In genomic region chr11:63918576-63919171, GRCh38 we compare ENCODE assay signal across 8 cellular contexts. TPM values are rescaled to one million over a fixed set of nuclear protein-coding genes. Genes with fewer than 3 reads are reported as not detected.
DNase-seq lines count a peak whose midpoint lies in the region; ATAC-seq and TF ChIP-seq lines count a peak whose summit lies in the region.

No MANE protein-coding gene starts in this region.

- no peak overlapping the region for H3K9ac ChIP-seq in SK-N-SH
- peak overlapping the region; percentile 93 for H3K9ac ChIP-seq in iPS-20b (ENCODE audit: low read depth, low read length)

- no peaks in the 10 kb centered on the region for H3K36me3 ChIP-seq in SK-N-SH (replicated peaks in 1 of 2; ENCODE audit: control insufficient read depth in 1 of 2, insufficient read depth in 2 of 2, low read length in 1 of 2)
- H3K36me3 ChIP-seq in iPS-20b (ENCODE audit: insufficient read depth, low read depth, low read length): peaks cover 15% of the 10 kb centered on the region

- no peaks in the 10 kb centered on the region for H3F3A ChIP-seq in SK-N-SH (replicated peaks; ENCODE audit: insufficient read depth)

- no peak for ATAC-seq in SK-N-SH treated with all-trans-retinoic acid at 6 μM for 48 hours
- no peak for ATAC-seq in T-cell (replicated peaks in 1 of 4)
- no peak for ATAC-seq in HG03175 (IDR thresholded peaks at IDR 0.05; ENCODE audit: unreplicated experiment)

- peak overlapping the region; percentile 14 to 82 (median 17) for H3K4me3 Mint-ChIP-seq in T-cell

- POLR2A ChIA-PET in SK-N-SH (lab: Yijun Ruan, JAX) (interaction anchor here (1.5 to 1.9 kb wide), 4 partner anchors 9 to 1077 kb away, joined by 4 to 14 read pairs (median 10); partner anchors contain the start of gene NAA40), T-cell (lab: Charles Lee) (no interaction called here)

- H3K9me2 ChIP-seq in SK-N-SH: no peaks in the 10 kb centered on the region

- TF ChIP-seq RAD21 in SK-N-SH (IDR thresholded peaks at IDR 0.05; ENCODE audit: low read length): no peak

- peak overlapping the region; percentile 11 to 52 for H3K27ac Mint-ChIP-seq in T-cell

- H3K4me1 ChIP-seq in SK-N-SH (ENCODE audit: control insufficient read depth in 1 of 2, insufficient read depth in 2 of 2, low read depth in 1 of 2, low read length in 1 of 2) (peaks cover 4 to 44% of the 10 kb centered on the region in 2 experiments; a peak in 3 of 4 replicates), iPS-20b (ENCODE audit: insufficient read depth, low read length) (peaks cover 23% of the 10 kb centered on the region)

- no peak overlapping the region for H3K4me2 ChIP-seq in SK-N-SH

- WGBS in SK-N-SH (ENCODE audit: low lambda C conversion rate): 85% methylated on average over 6 of the region's 8 CpGs

- TF ChIP-seq CTCF in SK-N-SH (IDR thresholded peaks at IDR 0.05): no peak

- H3K4me3 ChIP-seq in SK-N-SH (ENCODE audit: low read depth in 2 of 2, low read length in 1 of 2): no peak overlapping the region
- H3K4me3 ChIP-seq in iPS-20b (ENCODE audit: low read length): peak overlapping the region; percentile 74

- H3K9me3 ChIP-seq in SK-N-SH (no peaks in the 10 kb centered on the region), iPS-20b (ENCODE audit: insufficient read depth, low read depth, low read length) (no peaks in the 10 kb centered on the region)

- H3K79me2 ChIP-seq in SK-N-SH (ENCODE audit: insufficient read depth): no peaks in the 10 kb centered on the region

- no peaks in the 10 kb centered on the region for H3K27me3 ChIP-seq in SK-N-SH (ENCODE audit: insufficient read depth)
- H3K27me3 ChIP-seq in iPS-20b (ENCODE audit: insufficient read depth, low read length): no peaks in the 10 kb centered on the region; the same call in 1 of the 2 replicates

- no peak overlapping the region for H2AFZ ChIP-seq in SK-N-SH (ENCODE audit: low read depth)

- peaks cover 15 to 26% (median 17%) of the 10 kb centered on the region in 3 donors for H3K4me1 Mint-ChIP-seq in T-cell

- H3K27ac ChIP-seq in SK-N-SH (ENCODE audit: low read depth in 2 of 2, low read length in 1 of 2): peak overlapping the region in 1 of 2 experiments; percentile 98; a peak in 2 of 4 replicates
- peak overlapping the region; percentile 100 for H3K27ac ChIP-seq in iPS-20b (ENCODE audit: low read length)
- H3K27ac ChIP-seq in substantia nigra (ENCODE audit: low read depth, low read length, poor library complexity, severe bottlenecking): peak overlapping the region; percentile 97

- no peaks in the 10 kb centered on the region for H3K27me3 Mint-ChIP-seq in T-cell

- H3K9me3 Mint-ChIP-seq in T-cell: no peaks in the 10 kb centered on the region

- no peaks in the 10 kb centered on the region for H3K36me3 Mint-ChIP-seq in T-cell

- TF ChIP-seq EP300 in SK-N-SH (IDR thresholded peaks at IDR 0.05; ENCODE audit: borderline replicate concordance in 1 of 2, low read depth in 1 of 2, low read length in 1 of 2): no peak

- H4K20me1 ChIP-seq in SK-N-SH (ENCODE audit: insufficient read depth): no peaks in the 10 kb centered on the region

- peak; percentile 56 for DNase-seq in SK-N-SH
- DNase-seq in T-cell: no peak
- peak in 10 of 49 donors; percentile 29 to 66 (median 52) for DNase-seq in substantia nigra (lab: John Stamatoyannopoulos, UW)
- no peak for DNase-seq in NOMO-1 treated with dmso at 0.1 percent for 144 hours (lab: John Stamatoyannopoulos, UW; ENCODE audit: unreplicated experiment)
- no peak for DNase-seq in epidermal melanocyte (ENCODE audit: insufficient read length, low spot score)

- CTCF ChIA-PET in SK-N-SH (lab: Yijun Ruan, JAX) (interaction anchor here (1.8 to 6.7 kb wide), 4 partner anchors 16 to 229 kb away, joined by 6 to 113 read pairs (median 26); partner anchors contain the start of gene MARK2), T-cell (lab: Charles Lee) (no interaction called here)

TF ChIP-seq in SK-N-SH, 30 proteins besides CTCF, POLR2A, EP300 and RAD21 (continues in another document):
- no peak for TF ChIP-seq USF2 (IDR thresholded peaks at IDR 0.05; ENCODE audit: borderline replicate concordance, low read depth, low read length)
- no peak for TF ChIP-seq PBX3 (IDR thresholded peaks at IDR 0.05)
- no peak for TF ChIP-seq NRF1 (IDR thresholded peaks at IDR 0.05; ENCODE audit: low read depth, low read length)
- no peak for TF ChIP-seq EZH2phosphoT487 (IDR thresholded peaks at IDR 0.05; ENCODE audit: borderline replicate concordance, low read depth)
- TF ChIP-seq POLR2AphosphoS5 (IDR thresholded peaks at IDR 0.05; ENCODE audit: low read depth, low read length): no peak
- TF ChIP-seq YY1 (IDR thresholded peaks at IDR 0.05; ENCODE audit: low read depth): no peak
- TF ChIP-seq FOXJ3 (CRISPR knock-in tag; IDR thresholded peaks at IDR 0.05): no peak
- no peak for TF ChIP-seq ELF1 (IDR thresholded peaks at IDR 0.05)
- TF ChIP-seq MAX (IDR thresholded peaks at IDR 0.05; ENCODE audit: low read depth): no peak
- TF ChIP-seq JUND (IDR thresholded peaks at IDR 0.05): no peak
- TF ChIP-seq SIN3A (IDR thresholded peaks at IDR 0.05; ENCODE audit: borderline replicate concordance, low read depth, low read length): no peak
- TF ChIP-seq FOXM1 (IDR thresholded peaks at IDR 0.05; ENCODE audit: low read depth): no peak

TF ChIP-seq in SK-N-SH treated with all-trans-retinoic acid at 6 μM for 48 hours, 23 proteins besides CTCF, POLR2A, EP300 and RAD21 (continues in another document):
- TF ChIP-seq CREB5 (CRISPR knock-in tag; IDR thresholded peaks at IDR 0.05; ENCODE audit: low read depth): no peak
- TF ChIP-seq TOX (CRISPR knock-in tag; IDR thresholded peaks at IDR 0.05; ENCODE audit: borderline replicate concordance): no peak
- TF ChIP-seq TCF4 (CRISPR knock-in tag; IDR thresholded peaks at IDR 0.05; ENCODE audit: borderline replicate concordance): no peak
- no peak for TF ChIP-seq ZC3H10 (CRISPR knock-in tag; IDR thresholded peaks at IDR 0.05)
- TF ChIP-seq TSHZ2 (CRISPR knock-in tag; IDR thresholded peaks at IDR 0.05): no peak
- no peak for TF ChIP-seq OSR1 (CRISPR knock-in tag; IDR thresholded peaks at IDR 0.05)
- TF ChIP-seq CSRNP3 (CRISPR knock-in tag; IDR thresholded peaks at IDR 0.05): no peak

RNA-seq across cellular contexts. Expression of gene RCOR2, which starts 1.7 kb away (rescaled TPM):
- 1.1 and 1.4 TPM in 2 replicates for polyA plus RNA-seq in SK-N-SH (2012; rRNA removed)
- polyA plus RNA-seq in SK-N-SH (2012; cell fraction: cytosol; rRNA removed): 0.85 and 1.4 TPM in 2 replicates
- polyA plus RNA-seq in SK-N-SH (2012; cell fraction: nucleus; rRNA removed): 1.8 and 2.6 TPM in 2 replicates
- total RNA-seq in T-cell: under 1 TPM in 3 of 5 donors, not detected in 2; 0.09 to 0.26 (median 0.10) TPM

RNA-seq across cellular contexts. Expression of gene NAA40, which starts 20.1 kb away (rescaled TPM):
- polyA plus RNA-seq in SK-N-SH (2012; rRNA removed): 33.0 and 36.3 TPM in 2 replicates
- polyA plus RNA-seq in SK-N-SH (2012; cell fraction: cytosol; rRNA removed): 21.4 and 26.3 TPM in 2 replicates
- 137 and 147 TPM in 2 replicates for polyA plus RNA-seq in SK-N-SH (2012; cell fraction: nucleus; rRNA removed)
- total RNA-seq in T-cell: 10 to 100 TPM; 19.0 to 27.5 (median 23.5) TPM

RNA-seq across cellular contexts. Expression of gene COX8A, which starts 55.7 kb away (rescaled TPM):
- 597 and 824 TPM in 2 replicates for polyA plus RNA-seq in SK-N-SH (2012; rRNA removed)
- 313 and 507 TPM in 2 replicates for polyA plus RNA-seq in SK-N-SH (2012; cell fraction: cytosol; rRNA removed)
- polyA plus RNA-seq in SK-N-SH (2012; cell fraction: nucleus; rRNA removed): 180 and 321 TPM in 2 replicates
- total RNA-seq in T-cell: 100 to 1,000 TPM; 108 to 152 (median 125) TPM
